In the genomic region with DNA sequence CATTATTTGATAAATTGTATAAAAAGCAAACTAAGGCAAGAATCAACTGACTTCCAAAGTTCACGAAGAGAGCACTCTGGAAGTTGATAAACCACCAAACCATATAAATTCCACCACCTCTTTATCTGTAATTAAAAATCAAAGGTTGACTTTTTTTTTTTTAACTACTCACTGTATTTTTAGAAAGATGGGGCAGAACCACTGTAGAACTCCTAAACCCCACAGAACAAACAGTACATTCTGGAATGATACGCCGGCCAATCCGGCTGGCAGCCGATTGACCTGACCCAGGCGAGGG, we compare ENCODE assay signal across 8 cellular contexts. TPM values are rescaled to one million over a fixed set of nuclear protein-coding genes. Genes with fewer than 3 reads are reported as not detected.
DNase-seq lines count a peak whose midpoint lies in the region; ATAC-seq and TF ChIP-seq lines count a peak whose summit lies in the region.

No MANE protein-coding gene starts in this region.

- TF ChIP-seq POLR2A in HCT116 (IDR thresholded peaks at IDR 0.05; ENCODE audit: borderline replicate concordance, extremely low read depth, insufficient read depth, insufficient read length), result peak; percentile 79

- H3K9me3 ChIP-seq in HCT116 (ENCODE audit: control insufficient read depth in 1 of 2, insufficient read depth in 1 of 2, low read depth in 1 of 2, low read length in 2 of 2) (no peaks in the 10 kb centered on the region), hepatocyte (ENCODE audit: low read depth) (no peaks in the 10 kb centered on the region)

- peak overlapping the region; percentile 63 for H3K27ac Mint-ChIP-seq in activated CD4-positive, alpha-beta memory T cell treated with anti-CD3 and anti-CD28 coated beads for 36 hours
- H3K27ac Mint-ChIP-seq in stimulated activated effector memory CD8-positive, alpha-beta T cell treated with anti-CD3 and anti-CD28 coated beads, Interleukin-12 subunit alpha, Interleukin-12 subunit beta, amount 100 ng/mL, for 72 hours, result peak overlapping the region; percentile 88

- peak overlapping the region; percentile 46 for H3K9ac ChIP-seq in HCT116 (ENCODE audit: low read length)

- H3K27me3 Mint-ChIP-seq in activated CD4-positive, alpha-beta memory T cell treated with anti-CD3 and anti-CD28 coated beads for 36 hours, result peaks cover 2% of the 10 kb centered on the region

- H3K9me3 Mint-ChIP-seq in activated CD4-positive, alpha-beta memory T cell treated with anti-CD3 and anti-CD28 coated beads for 36 hours, result no peaks in the 10 kb centered on the region
- no peaks in the 10 kb centered on the region for H3K9me3 Mint-ChIP-seq in stimulated activated effector memory CD8-positive, alpha-beta T cell treated with anti-CD3 and anti-CD28 coated beads, Interleukin-12 subunit alpha, Interleukin-12 subunit beta, amount 100 ng/mL, for 72 hours

- H3K4me3 Mint-ChIP-seq in activated CD4-positive, alpha-beta memory T cell treated with anti-CD3 and anti-CD28 coated beads for 36 hours, result peak overlapping the region; percentile 87
- peak overlapping the region; percentile 80 for H3K4me3 Mint-ChIP-seq in stimulated activated effector memory CD8-positive, alpha-beta T cell treated with anti-CD3 and anti-CD28 coated beads, Interleukin-12 subunit alpha, Interleukin-12 subunit beta, amount 100 ng/mL, for 72 hours

- no peak for TF ChIP-seq CTCF in HCT116 (IDR thresholded peaks at IDR 0.05 in 2 of 3, conservative IDR thresholded peaks at IDR 0.05 in 1 of 3; ENCODE audit: borderline replicate concordance in 1 of 3, insufficient read depth in 1 of 3, low read depth in 2 of 3, low read length in 2 of 3)
- TF ChIP-seq CTCF in hepatocyte (IDR thresholded peaks at IDR 0.05; ENCODE audit: poor library complexity), result no peak

- no peaks in the 10 kb centered on the region for H4K20me1 ChIP-seq in HCT116 (ENCODE audit: insufficient read depth)
- peaks cover 39% of the 10 kb centered on the region for H4K20me1 ChIP-seq in hepatocyte (ENCODE audit: insufficient read depth, poor library complexity, severe bottlenecking)

- H3K4me1 ChIP-seq in HCT116 (ENCODE audit: control insufficient read depth in 1 of 2, insufficient read depth in 2 of 2, low read length in 2 of 2) (peaks cover 0 to 14% of the 10 kb centered on the region in 2 experiments; a peak in 3 of 4 replicates), hepatocyte (ENCODE audit: insufficient read depth) (peaks cover 27% of the 10 kb centered on the region)

- H2AFZ ChIP-seq in HCT116 (ENCODE audit: low read depth, low read length, poor library complexity, severe bottlenecking) (peak overlapping the region; percentile 24), hepatocyte (peak overlapping the region; percentile 38)

- intact Hi-C loops in HCT116 (cut with micrococcal nuclease), result loop anchor here (1.0 kb wide), 1 partner anchor 66 kb away; no protein-coding TSS in a partner anchor
- intact Hi-C loops in activated CD4-positive, alpha-beta memory T cell treated with anti-CD3 and anti-CD28 coated beads for 36 hours (cut with micrococcal nuclease), result loop anchor here (1.0 kb wide), 2 partner anchors 23 to 68 kb away; partner anchors contain the start of genes HMMR, MAT2B and NUDCD2

- ATAC-seq in HCT116, result no peak
- ATAC-seq in stimulated activated effector memory CD8-positive, alpha-beta T cell treated with anti-CD3 and anti-CD28 coated beads, Interleukin-12 subunit alpha, Interleukin-12 subunit beta, amount 100 ng/mL, for 72 hours, result no peak
- ATAC-seq in GM21619 (IDR thresholded peaks at IDR 0.05; ENCODE audit: unreplicated experiment), result no peak

- peaks cover 37% of the 10 kb centered on the region for H3K4me1 Mint-ChIP-seq in activated CD4-positive, alpha-beta memory T cell treated with anti-CD3 and anti-CD28 coated beads for 36 hours (ENCODE audit: low read depth)
- H3K4me1 Mint-ChIP-seq in stimulated activated effector memory CD8-positive, alpha-beta T cell treated with anti-CD3 and anti-CD28 coated beads, Interleukin-12 subunit alpha, Interleukin-12 subunit beta, amount 100 ng/mL, for 72 hours, result peaks cover 28% of the 10 kb centered on the region

- DNase-seq in HCT116 (ENCODE audit: low read depth, low spot score) (no peak), hepatocyte (ENCODE audit: low spot score) (no peak), NCI-H1105 (lab: John Stamatoyannopoulos, UW) (no peak), amygdala (lab: John Stamatoyannopoulos, UW) (no peak)
- no peak for DNase-seq in activated CD4-positive, alpha-beta memory T cell treated with anti-CD3 and anti-CD28 coated beads for 36 hours
- DNase-seq in stimulated activated effector memory CD8-positive, alpha-beta T cell treated with anti-CD3 and anti-CD28 coated beads, Interleukin-12 subunit alpha, Interleukin-12 subunit beta, amount 100 ng/mL, for 72 hours (ENCODE audit: low spot score in 2 of 2), result no peak
- DNase-seq in NK-92 treated with Interleukin-12 subunit alpha and Interleukin-12 subunit beta, amount 100 ng/mL, for 24 hours (lab: John Stamatoyannopoulos, UW), result no peak

- H3K4me2 ChIP-seq in HCT116 (ENCODE audit: low read length), result peak overlapping the region; percentile 66
- H3K4me2 ChIP-seq in hepatocyte, result peak overlapping the region; percentile 74

- H3K4me3 ChIP-seq in HCT116 (replicated peaks in 1 of 2; ENCODE audit: low read depth in 1 of 2, low read length in 2 of 2) (peak overlapping the region; percentile 72 to 87), hepatocyte (peak overlapping the region; percentile 14)

- H3K9me2 ChIP-seq in HCT116 (ENCODE audit: insufficient read depth) (no peaks in the 10 kb centered on the region), hepatocyte (replicated peaks; ENCODE audit: insufficient read depth) (no peaks in the 10 kb centered on the region)

- no peak for TF ChIP-seq RAD21 in HCT116 (IDR thresholded peaks at IDR 0.05; ENCODE audit: low read depth)

- H3K79me2 ChIP-seq in HCT116 (ENCODE audit: insufficient read depth, low read length) (peaks cover 43% of the 10 kb centered on the region), hepatocyte (peaks cover 44% of the 10 kb centered on the region)

- H3K36me3 ChIP-seq in HCT116 (ENCODE audit: control insufficient read depth in 1 of 2, insufficient read depth in 2 of 2, low read length in 2 of 2), result peaks cover 21 to 24% of the 10 kb centered on the region in 2 experiments
- no peaks in the 10 kb centered on the region for H3K36me3 ChIP-seq in hepatocyte (replicated peaks; ENCODE audit: insufficient read depth, low read depth)

- RAD21 ChIA-PET in HCT116 (lab: Charles Lee; ENCODE audit: low non-redundant PET in 1 of 2, low total read pairs in 2 of 2, uncharacterized antibody in 2 of 2, unreplicated experiment in 2 of 2), result no interaction called here

- H3K27ac ChIP-seq in HCT116 (ENCODE audit: low read depth, low read length) (peak overlapping the region; percentile 46; the same call in 1 of the 2 replicates), hepatocyte (peak overlapping the region; percentile 80)

- 3% methylated on average over 6 of the region's 6 CpGs for WGBS in hepatocyte (ENCODE audit: low lambda C conversion rate, missing lambda C conversion rate)

- no TSS peak for BruUV-seq in HCT116 (replicated peaks; lab: Mats Ljungman, UMichigan)

- H3K27me3 ChIP-seq in HCT116 (ENCODE audit: insufficient read depth, low read length), result no peaks in the 10 kb centered on the region
- no peaks in the 10 kb centered on the region for H3K27me3 ChIP-seq in hepatocyte

- CTCF ChIA-PET in HCT116 (lab: Charles Lee), result interaction anchor here (1.0 kb wide), 1 partner anchor 23 kb away, joined by 5 read pairs; the partner anchor contains the start of genes HMMR and NUDCD2
- CTCF ChIA-PET in activated CD4-positive, alpha-beta memory T cell treated with anti-CD3 and anti-CD28 coated beads for 36 hours (lab: Charles Lee), result interaction anchor here (0.6 to 1.8 kb wide), 2 partner anchors 24 to 26 kb away, joined by 3 to 6 read pairs; partner anchors contain the start of genes HMMR and NUDCD2

- POLR2A ChIA-PET in HCT116 (lab: Charles Lee), result interaction anchor here (0.6 to 4.2 kb wide), 7 partner anchors 11 to 52 kb away, joined by 3 to 34 read pairs (median 4); partner anchors contain the start of genes HMMR and NUDCD2
- POLR2A ChIA-PET in activated CD4-positive, alpha-beta memory T cell treated with anti-CD3 and anti-CD28 coated beads for 36 hours (lab: Charles Lee), result interaction anchor here (1.2 to 9.1 kb wide), 2 partner anchors 23 to 70 kb away, joined by 4 to 130 read pairs; partner anchors contain the start of genes HMMR and NUDCD2

- H3K36me3 Mint-ChIP-seq in activated CD4-positive, alpha-beta memory T cell treated with anti-CD3 and anti-CD28 coated beads for 36 hours, result peaks cover 16% of the 10 kb centered on the region
- H3K36me3 Mint-ChIP-seq in stimulated activated effector memory CD8-positive, alpha-beta T cell treated with anti-CD3 and anti-CD28 coated beads, Interleukin-12 subunit alpha, Interleukin-12 subunit beta, amount 100 ng/mL, for 72 hours, result peaks cover 40% of the 10 kb centered on the region

TF ChIP-seq in HCT116, 20 proteins besides CTCF, POLR2A, EP300 and RAD21:
- no peak for TF ChIP-seq TCF7L2 (IDR thresholded peaks at IDR 0.05; ENCODE audit: borderline replicate concordance, extremely low read depth, insufficient read depth, insufficient read length)
- TF ChIP-seq POLR2AphosphoS5 (IDR thresholded peaks at IDR 0.05; ENCODE audit: low read depth, low read length), result 0 out of 2 replicates have a peak, but pooled peaks have one; percentile 90
- 0 out of 2 replicates have a peak, but pooled peaks have one; percentile 3 for TF ChIP-seq CEBPB (IDR thresholded peaks at IDR 0.05; ENCODE audit: low read depth)

RNA-seq across cellular contexts. Expression of gene CCNG1, which starts 0.4 kb away (rescaled TPM):
- total RNA-seq in HCT116 (2021; ENCODE audit: unreplicated experiment), result 176 TPM
- polyA plus RNA-seq in HCT116 (2012), result 91.8 and 94.8 TPM in 2 replicates
- total RNA-seq in activated CD4-positive, alpha-beta memory T cell treated with anti-CD3 and anti-CD28 coated beads for 36 hours, result 100 to 1,000 TPM; 139 to 164 TPM
- 332 and 390 TPM in 2 replicates for total RNA-seq in hepatocyte
- 141 and 158 TPM in 2 replicates for polyA plus RNA-seq in hepatocyte

RNA-seq across cellular contexts. Expression of gene NUDCD2, which starts 22.9 kb away (rescaled TPM):
- 56.8 TPM for total RNA-seq in HCT116 (2021; ENCODE audit: unreplicated experiment)
- polyA plus RNA-seq in HCT116 (2012), result 18.2 and 24.7 TPM in 2 replicates
- total RNA-seq in activated CD4-positive, alpha-beta memory T cell treated with anti-CD3 and anti-CD28 coated beads for 36 hours, result 10 to 100 TPM; 46.4 to 48.6 TPM
- total RNA-seq in hepatocyte, result 15.3 and 18.8 TPM in 2 replicates
- polyA plus RNA-seq in hepatocyte, result 74.6 and 79.5 TPM in 2 replicates

RNA-seq across cellular contexts. Expression of gene HMMR, which starts 23.5 kb away (rescaled TPM):
- total RNA-seq in HCT116 (2021; ENCODE audit: unreplicated experiment) (54.9 TPM), hepatocyte (9.8 and 10.6 TPM in 2 replicates)
- polyA plus RNA-seq in HCT116 (2012), result 17.9 and 33.2 TPM in 2 replicates
- total RNA-seq in activated CD4-positive, alpha-beta memory T cell treated with anti-CD3 and anti-CD28 coated beads for 36 hours, result 100 to 1,000 TPM; 109 to 118 TPM
- 5.2 and 5.7 TPM in 2 replicates for polyA plus RNA-seq in hepatocyte
